In genomic region chr1:87826639-87827345, GRCh38 we compare ENCODE assay signal across 8 cellular contexts.
DNase-seq lines count a peak whose midpoint lies in the region; ATAC-seq and FAIRE-seq lines count a peak whose summit lies in the region.

No MANE protein-coding gene starts in this region.

- DNase-seq in Ammon's horn (ENCODE audit: low spot score) (peak; percentile 53), left lobe of liver (ENCODE audit: low spot score) (no peak), islet precursor cell (no peak), NCI-H2196 (lab: John Stamatoyannopoulos, UW; ENCODE audit: unreplicated experiment) (no peak), T-helper 1 cell (no peak)

- peak; percentile 63 for FAIRE-seq in TTC549 (lab: Jason Lieb, UNC)

- ATAC-seq in GM19468 (IDR thresholded peaks at IDR 0.05; ENCODE audit: extremely low read depth, unreplicated experiment) (peak; percentile 69), HG03442 (IDR thresholded peaks at IDR 0.05; ENCODE audit: unreplicated experiment) (peak; percentile 95), left lobe of liver (peak; percentile 77)
